ENCODE assay signal across 28 cellular contexts in the genomic region with DNA sequence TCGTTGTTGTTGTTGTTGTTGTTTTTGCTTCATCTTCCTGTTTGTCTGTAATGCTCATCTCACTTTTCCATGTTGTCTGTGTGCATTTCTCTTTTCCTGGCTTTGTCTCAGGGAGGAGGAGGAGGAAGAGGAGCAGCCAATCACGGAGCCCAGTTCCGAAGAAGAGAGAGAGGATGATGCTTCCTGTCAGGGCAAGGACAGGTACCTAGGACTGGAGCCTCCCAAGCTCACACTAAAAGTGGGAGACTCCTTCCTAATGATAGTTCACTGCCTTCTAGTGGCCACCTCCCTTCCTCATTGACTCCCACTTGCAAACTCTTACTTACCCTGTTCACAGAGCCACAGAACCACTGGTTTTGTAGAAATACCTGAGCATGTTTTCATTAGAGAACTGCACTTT.
"Had no signal": no experiment of that assay in that cellular context is flagged by ENCODE, and none has a peak within 500 bp of the region (broad histone marks: within the 10 kb centered on the region; RNA-seq: fewer than 3 reads in every experiment).

No MANE protein-coding gene starts in this region.

- H3K9me3 ChIP-seq: esophagus squamous epithelium, psoas muscle, right atrium auricular region, stomach, thyroid gland, upper lobe of right lung had no signal

- H3K4me1 ChIP-seq: esophagus squamous epithelium, parathyroid adenoma, psoas muscle, right atrium auricular region, stomach, thyroid gland, upper lobe of right lung had no signal

- H3K36me3 Mint-ChIP-seq: activated CD8-positive, alpha-beta memory T cell treated with anti-CD3 and anti-CD28 coated beads, Interleukin-2, amount 10 ng/mL, durations not matched to agents 7 days and 5 days; activated naive CD4-positive, alpha-beta T cell treated with anti-CD3 and anti-CD28 coated beads, Interleukin-2, amount 50 U/mL, for 24 hours; naive B cell; stimulated activated naive B cell treated with anti-CD40 and anti-IgM and Interleukin-4, amounts not matched to agents 10 μg/mL and 1 μg/mL and 100 μg/mL, for 72 hours had no signal

- DNase-seq: activated CD4-positive, alpha-beta T cell treated with anti-CD3 and anti-CD28 coated beads, Interleukin-2, amount 50 U/mL, for 1 hour; activated CD8-positive, alpha-beta memory T cell treated with anti-CD3 and anti-CD28 coated beads, Interleukin-2, amount 10 ng/mL, durations not matched to agents 7 days and 5 days; activated CD8-positive, alpha-beta T cell treated with anti-CD3 and anti-CD28 coated beads, Interleukin-2, amount 10 ng/mL, durations not matched to agents 7 days and 5 days; activated naive CD8-positive, alpha-beta T cell treated with anti-CD3 and anti-CD28 coated beads, Interleukin-2, amount 50 U/mL, for 24 hours; activated T-cell treated with anti-CD3 and anti-CD28 coated beads, Interleukin-2, amount 50 U/mL, for 48 hours; amygdala; caudate nucleus; cortex of kidney; esophagus squamous epithelium; islet precursor cell; left cardiac atrium; left ventricle myocardium superior; naive B cell; psoas muscle; stimulated activated CD4-positive, alpha-beta T cell treated with anti-CD3 and anti-CD28 coated beads, Interleukin-15, amount 100 ng/mL, for 24 hours; stimulated activated CD4-positive, alpha-beta T cell treated with anti-CD3 and anti-CD28 coated beads, Interleukin-2, amount 100 ng/mL, for 24 hours; stimulated activated naive B cell treated with anti-CD40 and anti-IgM and Interleukin-4, amounts not matched to agents 10 μg/mL and 1 μg/mL and 100 μg/mL, for 72 hours; stomach; T-helper 17 cell; T1000; thyroid gland; upper lobe of right lung had no signal

- H3K27ac Mint-ChIP-seq: activated CD8-positive, alpha-beta memory T cell treated with anti-CD3 and anti-CD28 coated beads, Interleukin-2, amount 10 ng/mL, durations not matched to agents 7 days and 5 days; activated CD8-positive, alpha-beta T cell treated with anti-CD3 and anti-CD28 coated beads, Interleukin-2, amount 10 ng/mL, durations not matched to agents 7 days and 5 days; activated naive CD4-positive, alpha-beta T cell treated with anti-CD3 and anti-CD28 coated beads, Interleukin-2, amount 50 U/mL, for 24 hours; activated naive CD8-positive, alpha-beta T cell treated with anti-CD3 and anti-CD28 coated beads, Interleukin-2, amount 50 U/mL, for 24 hours; activated T-helper 2 cell treated with anti-CD3 and anti-CD28 coated beads, Interferon-gamma antibody, Interleukin-2, Interleukin-4, amounts not matched to agents 10 μg/mL and 5 μg/mL and 100 μg/mL, durations not matched to agents 14 hours and 24 hours and 36 hours; stimulated activated naive B cell treated with anti-CD40 and anti-IgM and Interleukin-4, amounts not matched to agents 10 μg/mL and 1 μg/mL and 100 μg/mL, for 72 hours; T-helper 17 cell had no signal

- H3K79me2 ChIP-seq: parathyroid adenoma had no signal

- ATAC-seq: activated CD8-positive, alpha-beta memory T cell treated with anti-CD3 and anti-CD28 coated beads, Interleukin-2, amount 10 ng/mL, durations not matched to agents 7 days and 5 days; activated CD8-positive, alpha-beta T cell treated with anti-CD3 and anti-CD28 coated beads, Interleukin-2, amount 10 ng/mL, durations not matched to agents 7 days and 5 days; activated naive CD8-positive, alpha-beta T cell treated with anti-CD3 and anti-CD28 coated beads, Interleukin-2, amount 50 U/mL, for 24 hours; left cardiac atrium; left ventricle myocardium superior; psoas muscle; stimulated activated naive B cell treated with anti-CD40 and anti-IgM and Interleukin-4, amounts not matched to agents 10 μg/mL and 1 μg/mL and 100 μg/mL, for 72 hours; T-helper 17 cell; upper lobe of right lung had no signal

- H2AFZ ChIP-seq: parathyroid adenoma had no signal

- H3K27me3 ChIP-seq: esophagus squamous epithelium, right atrium auricular region, stomach, thyroid gland, upper lobe of right lung had no signal

- H3K4me3 ChIP-seq: esophagus squamous epithelium, psoas muscle, right atrium auricular region, smooth muscle cell, stomach, thyroid gland, upper lobe of right lung had no signal

- H3K9me3 Mint-ChIP-seq: activated naive CD4-positive, alpha-beta T cell treated with anti-CD3 and anti-CD28 coated beads, Interleukin-2, amount 50 U/mL, for 24 hours; activated naive CD8-positive, alpha-beta T cell treated with anti-CD3 and anti-CD28 coated beads, Interleukin-2, amount 50 U/mL, for 24 hours; activated T-helper 2 cell treated with anti-CD3 and anti-CD28 coated beads, Interferon-gamma antibody, Interleukin-2, Interleukin-4, amounts not matched to agents 10 μg/mL and 5 μg/mL and 100 μg/mL, durations not matched to agents 14 hours and 24 hours and 36 hours had no signal

- H3K4me1 Mint-ChIP-seq: activated CD8-positive, alpha-beta memory T cell treated with anti-CD3 and anti-CD28 coated beads, Interleukin-2, amount 10 ng/mL, durations not matched to agents 7 days and 5 days; activated naive CD4-positive, alpha-beta T cell treated with anti-CD3 and anti-CD28 coated beads, Interleukin-2, amount 50 U/mL, for 24 hours; activated naive CD8-positive, alpha-beta T cell treated with anti-CD3 and anti-CD28 coated beads, Interleukin-2, amount 50 U/mL, for 24 hours; naive B cell; stimulated activated naive B cell treated with anti-CD40 and anti-IgM and Interleukin-4, amounts not matched to agents 10 μg/mL and 1 μg/mL and 100 μg/mL, for 72 hours; T-helper 17 cell had no signal

- H3K4me3 Mint-ChIP-seq: activated CD8-positive, alpha-beta memory T cell treated with anti-CD3 and anti-CD28 coated beads, Interleukin-2, amount 10 ng/mL, durations not matched to agents 7 days and 5 days; activated CD8-positive, alpha-beta T cell treated with anti-CD3 and anti-CD28 coated beads, Interleukin-2, amount 10 ng/mL, durations not matched to agents 7 days and 5 days; activated naive CD4-positive, alpha-beta T cell treated with anti-CD3 and anti-CD28 coated beads, Interleukin-2, amount 50 U/mL, for 24 hours; activated naive CD8-positive, alpha-beta T cell treated with anti-CD3 and anti-CD28 coated beads, Interleukin-2, amount 50 U/mL, for 24 hours; naive B cell; stimulated activated naive B cell treated with anti-CD40 and anti-IgM and Interleukin-4, amounts not matched to agents 10 μg/mL and 1 μg/mL and 100 μg/mL, for 72 hours; T-helper 17 cell had no signal

- H3K4me2 ChIP-seq: smooth muscle cell had no signal

- H3K27ac ChIP-seq: esophagus squamous epithelium, parathyroid adenoma, psoas muscle, right atrium auricular region, stomach, thyroid gland, upper lobe of right lung had no signal

- FAIRE-seq: frontal cortex had no signal

- H3K36me3 ChIP-seq: esophagus squamous epithelium, right atrium auricular region, stomach, thyroid gland, upper lobe of right lung had no signal

- H3K9ac ChIP-seq: parathyroid adenoma had no signal
